ENCODE assay signal across 8 cellular contexts in the genomic region with DNA sequence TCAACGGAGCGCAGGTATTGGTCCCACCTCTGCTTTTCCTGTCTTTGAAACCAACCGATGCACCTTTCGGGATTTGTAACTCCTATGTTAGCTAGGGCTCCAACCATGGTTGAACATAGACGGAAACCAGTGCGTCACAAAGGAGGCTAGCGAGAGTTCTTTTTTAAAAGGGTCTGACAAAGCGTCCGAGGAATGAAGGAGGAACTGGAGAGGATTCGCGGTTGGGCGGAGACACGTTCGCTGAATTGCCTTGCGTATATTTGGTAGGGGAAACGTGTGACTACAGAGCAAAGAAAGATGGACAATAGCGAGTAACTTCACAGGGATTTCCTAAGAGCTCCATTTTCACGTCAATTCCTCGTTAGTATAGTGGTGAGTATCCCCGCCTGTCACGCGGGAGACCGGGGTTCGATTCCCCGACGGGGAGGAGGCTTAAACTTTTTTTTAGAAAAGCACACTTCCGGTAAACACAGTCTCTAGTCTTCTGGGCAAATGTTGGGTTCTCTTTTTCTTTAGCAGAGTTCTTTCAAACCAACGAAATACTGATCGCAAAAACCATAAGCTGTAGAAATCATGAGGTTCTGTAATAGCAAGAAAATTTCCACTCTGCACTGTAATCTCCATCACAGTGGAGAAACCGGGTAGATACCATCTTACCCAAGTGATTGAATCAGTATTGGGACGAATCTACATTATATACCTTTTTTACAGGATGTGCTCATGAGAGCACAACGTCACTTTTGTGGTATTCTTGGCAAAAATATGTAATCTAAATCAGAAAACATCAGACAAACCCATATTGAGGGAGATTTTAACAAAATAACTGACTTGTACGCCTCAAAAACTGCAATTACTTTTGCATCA. TPM values are rescaled to one million over a fixed set of nuclear protein-coding genes. Genes with fewer than 3 reads are reported as not detected.
A peak's percentile ranks its signal among the peaks of the same experiment; 100 is the strongest.
DNase-seq lines count a peak whose midpoint lies in the region; ATAC-seq lines count a peak whose summit lies in the region.

No MANE protein-coding gene starts in this region.

- no peaks in the 10 kb centered on the region for H3K9me3 Mint-ChIP-seq in stimulated activated effector memory CD8-positive, alpha-beta T cell treated with anti-CD3 and anti-CD28 coated beads, Interleukin-12 subunit alpha, Interleukin-12 subunit beta, amount 100 ng/mL, for 72 hours

- H3K4me3 Mint-ChIP-seq in stimulated activated effector memory CD8-positive, alpha-beta T cell treated with anti-CD3 and anti-CD28 coated beads, Interleukin-12 subunit alpha, Interleukin-12 subunit beta, amount 100 ng/mL, for 72 hours, result no peak overlapping the region

- no peak overlapping the region for H3K27ac Mint-ChIP-seq in stimulated activated effector memory CD8-positive, alpha-beta T cell treated with anti-CD3 and anti-CD28 coated beads, Interleukin-12 subunit alpha, Interleukin-12 subunit beta, amount 100 ng/mL, for 72 hours

- H3K36me3 Mint-ChIP-seq in stimulated activated effector memory CD8-positive, alpha-beta T cell treated with anti-CD3 and anti-CD28 coated beads, Interleukin-12 subunit alpha, Interleukin-12 subunit beta, amount 100 ng/mL, for 72 hours, result no peaks in the 10 kb centered on the region

- H3K27ac ChIP-seq in HUES6 (ENCODE audit: low read depth, low read length), result no peak overlapping the region

- ATAC-seq in GM21526 (IDR thresholded peaks at IDR 0.05; ENCODE audit: low FRiP score, unreplicated experiment) (peak; percentile 60), esophagus mucosa (peak; percentile 87)
- ATAC-seq in stimulated activated effector memory CD8-positive, alpha-beta T cell treated with anti-CD3 and anti-CD28 coated beads, Interleukin-12 subunit alpha, Interleukin-12 subunit beta, amount 100 ng/mL, for 72 hours, result peak; percentile 76

- no peaks in the 10 kb centered on the region for H3K36me3 ChIP-seq in HUES6 (ENCODE audit: control insufficient read depth, insufficient read depth, low read length)

- H3K9me3 ChIP-seq in HUES6 (ENCODE audit: control insufficient read depth, insufficient read depth, low read depth, low read length), result no peaks in the 10 kb centered on the region

- peaks cover 6% of the 10 kb centered on the region for H3K4me1 Mint-ChIP-seq in stimulated activated effector memory CD8-positive, alpha-beta T cell treated with anti-CD3 and anti-CD28 coated beads, Interleukin-12 subunit alpha, Interleukin-12 subunit beta, amount 100 ng/mL, for 72 hours

- H3K27me3 ChIP-seq in HUES6 (ENCODE audit: control insufficient read depth, insufficient read depth, low read length), result peaks cover 6% of the 10 kb centered on the region; the same call in 1 of the 2 replicates

- H3K4me3 ChIP-seq in HUES6 (ENCODE audit: low read depth, low read length), result peak overlapping the region; percentile 83

- DNase-seq in DMS153 (lab: John Stamatoyannopoulos, UW) (peak; percentile 84), OCI-M1 (lab: John Stamatoyannopoulos, UW) (peak; percentile 95), activated T-cell treated with anti-CD3 and anti-CD28 coated beads for 48 hours (ENCODE audit: low read depth) (peak; percentile 73), myocyte (ENCODE audit: low read depth) (peak; percentile 92)
- DNase-seq in stimulated activated effector memory CD8-positive, alpha-beta T cell treated with anti-CD3 and anti-CD28 coated beads, Interleukin-12 subunit alpha, Interleukin-12 subunit beta, amount 100 ng/mL, for 72 hours (ENCODE audit: low spot score in 2 of 2), result peak; percentile 89 to 94

- H3K9ac ChIP-seq in HUES6 (ENCODE audit: low read length), result peak overlapping the region; percentile 55

- H3K4me1 ChIP-seq in HUES6 (ENCODE audit: control insufficient read depth, insufficient read depth, low read length), result peaks cover 5% of the 10 kb centered on the region; the same call in 1 of the 2 replicates

RNA-seq across cellular contexts. Expression of a gene that starts 6.6 kb away (rescaled TPM):
- total RNA-seq in esophagus mucosa (3.0 TPM), myocyte (15.0 and 15.8 TPM in 2 replicates)
- polyA plus RNA-seq in myocyte (2012), result 2.6 TPM
